In the genomic region with DNA sequence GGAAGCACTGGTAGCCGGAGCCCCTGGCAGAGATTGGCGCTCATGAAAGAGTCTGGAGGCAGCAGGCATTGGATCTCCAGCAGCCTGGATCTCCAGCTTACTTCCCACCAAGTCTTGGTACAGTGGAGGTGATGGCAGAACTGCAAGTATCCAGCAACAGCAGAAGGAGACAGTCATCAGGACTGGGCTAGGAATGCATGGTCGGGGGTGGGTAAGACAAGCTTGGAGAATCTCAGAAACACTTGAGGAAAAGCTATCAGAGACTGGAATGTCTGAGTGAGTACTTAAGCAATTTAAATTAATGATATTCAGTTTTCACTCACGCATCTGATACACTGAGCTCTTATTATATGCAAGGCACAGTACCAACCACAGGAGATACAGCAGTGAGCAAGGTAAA, we compare ENCODE assay signal across 1 cellular context.
TF ChIP-seq lines count a peak whose summit lies in the region.

No MANE protein-coding gene starts in this region.

TF ChIP-seq in SK-N-SH, 30 proteins besides CTCF, POLR2A, EP300 and RAD21 (continued from another document):
- TF ChIP-seq, protein P1, sequence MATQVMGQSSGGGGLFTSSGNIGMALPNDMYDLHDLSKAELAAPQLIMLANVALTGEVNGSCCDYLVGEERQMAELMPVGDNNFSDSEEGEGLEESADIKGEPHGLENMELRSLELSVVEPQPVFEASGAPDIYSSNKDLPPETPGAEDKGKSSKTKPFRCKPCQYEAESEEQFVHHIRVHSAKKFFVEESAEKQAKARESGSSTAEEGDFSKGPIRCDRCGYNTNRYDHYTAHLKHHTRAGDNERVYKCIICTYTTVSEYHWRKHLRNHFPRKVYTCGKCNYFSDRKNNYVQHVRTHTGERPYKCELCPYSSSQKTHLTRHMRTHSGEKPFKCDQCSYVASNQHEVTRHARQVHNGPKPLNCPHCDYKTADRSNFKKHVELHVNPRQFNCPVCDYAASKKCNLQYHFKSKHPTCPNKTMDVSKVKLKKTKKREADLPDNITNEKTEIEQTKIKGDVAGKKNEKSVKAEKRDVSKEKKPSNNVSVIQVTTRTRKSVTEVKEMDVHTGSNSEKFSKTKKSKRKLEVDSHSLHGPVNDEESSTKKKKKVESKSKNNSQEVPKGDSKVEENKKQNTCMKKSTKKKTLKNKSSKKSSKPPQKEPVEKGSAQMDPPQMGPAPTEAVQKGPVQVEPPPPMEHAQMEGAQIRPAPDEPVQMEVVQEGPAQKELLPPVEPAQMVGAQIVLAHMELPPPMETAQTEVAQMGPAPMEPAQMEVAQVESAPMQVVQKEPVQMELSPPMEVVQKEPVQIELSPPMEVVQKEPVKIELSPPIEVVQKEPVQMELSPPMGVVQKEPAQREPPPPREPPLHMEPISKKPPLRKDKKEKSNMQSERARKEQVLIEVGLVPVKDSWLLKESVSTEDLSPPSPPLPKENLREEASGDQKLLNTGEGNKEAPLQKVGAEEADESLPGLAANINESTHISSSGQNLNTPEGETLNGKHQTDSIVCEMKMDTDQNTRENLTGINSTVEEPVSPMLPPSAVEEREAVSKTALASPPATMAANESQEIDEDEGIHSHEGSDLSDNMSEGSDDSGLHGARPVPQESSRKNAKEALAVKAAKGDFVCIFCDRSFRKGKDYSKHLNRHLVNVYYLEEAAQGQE (IDR thresholded peaks at IDR 0.05; ENCODE audit: low read depth, low read length), result no peak
- TF ChIP-seq GABPA (IDR thresholded peaks at IDR 0.05; ENCODE audit: low read depth) (no peak), TCF12 (IDR thresholded peaks at IDR 0.05) (no peak)
